ENCODE assay signal across 8 cellular contexts in genomic region chr5:132557425-132557805, GRCh38. TPM values are rescaled to one million over a fixed set of nuclear protein-coding genes. Genes with fewer than 3 reads are reported as not detected.
DNase-seq lines count a peak whose midpoint lies in the region; ATAC-seq, FAIRE-seq and TF ChIP-seq lines count a peak whose summit lies in the region.

No MANE protein-coding gene starts in this region.

- no peaks in the 10 kb centered on the region for H3K9me3 ChIP-seq in keratinocyte (ENCODE audit: control insufficient read depth, low read depth, low read length)

- no peaks in the 10 kb centered on the region for H3K36me3 ChIP-seq in brain microvascular endothelial cell (replicated peaks)
- H3K36me3 ChIP-seq in keratinocyte (ENCODE audit: control insufficient read depth in 2 of 2, extremely low read depth in 1 of 2, insufficient read depth in 2 of 2, low read length in 2 of 2): peaks cover 6 to 20% of the 10 kb centered on the region in 2 experiments

- H3K4me2 ChIP-seq in keratinocyte (ENCODE audit: control insufficient read depth, extremely low read depth, insufficient read depth, low read depth, low read length): peak overlapping the region; percentile 89

- in situ Hi-C loops in SK-MEL-5 (cut with HindIII; ENCODE audit: low pct_unique_long_range_greater_than_20kb, low sequenced_read_pairs) (no loop called here), brain microvascular endothelial cell (cut with HindIII; ENCODE audit: low pct_ligation_motif_present, low sequenced_read_pairs) (no loop called here)

- no peaks in the 10 kb centered on the region for H3K9me1 ChIP-seq in keratinocyte (ENCODE audit: control insufficient read depth, extremely low read depth, insufficient read depth, low read length)

- peak overlapping the region; percentile 72 for H3K27ac ChIP-seq in brain microvascular endothelial cell
- peak overlapping the region; percentile 94 for H3K27ac ChIP-seq in keratinocyte (ENCODE audit: control insufficient read depth, insufficient read depth, low read length)

- H3K27me3 ChIP-seq in brain microvascular endothelial cell (replicated peaks): no peaks in the 10 kb centered on the region
- no peaks in the 10 kb centered on the region for H3K27me3 ChIP-seq in keratinocyte (ENCODE audit: control insufficient read depth, extremely low read depth, insufficient read depth, low read length)

- no peak for TF ChIP-seq POLR2A in GM18505 (IDR thresholded peaks at IDR 0.05; ENCODE audit: borderline replicate concordance, extremely low read depth, insufficient read depth, insufficient read length)

- TF ChIP-seq CTCF in brain microvascular endothelial cell (IDR thresholded peaks at IDR 0.05; ENCODE audit: low read depth, low read length, missing control alignments) (no peak), keratinocyte (optimal IDR thresholded peaks at IDR 0.05 in 1 of 3, IDR thresholded peaks at IDR 0.05 in 1 of 3, conservative IDR thresholded peaks at IDR 0.05 in 1 of 3; ENCODE audit: extremely low read depth in 1 of 3, insufficient read depth in 2 of 3, low read length in 3 of 3) (no peak)

- ATAC-seq in GM18505 (IDR thresholded peaks at IDR 0.05; ENCODE audit: unreplicated experiment): peak; percentile 15
- ATAC-seq in HG03135 (IDR thresholded peaks at IDR 0.05; ENCODE audit: unreplicated experiment): peak; percentile 24

- peaks cover 31% of the 10 kb centered on the region for H3K79me2 ChIP-seq in keratinocyte (ENCODE audit: control insufficient read depth, insufficient read depth, low read length)

- DNase-seq in AG20443 (ENCODE audit: low spot score): peak; percentile 41
- peak; percentile 42 for DNase-seq in SK-MEL-5 (ENCODE audit: low read depth, low spot score)
- DNase-seq in brain microvascular endothelial cell: peak; percentile 14
- DNase-seq in keratinocyte (ENCODE audit: low read depth, low spot score): no peak
- peak; percentile 7 to 17 for DNase-seq in stimulated activated CD4-positive, alpha-beta T cell treated with anti-CD3 and anti-CD28 coated beads, Interleukin-1b, Interleukin-23, amount 100 ng/mL, for 4 hours (ENCODE audit: low read depth in 2 of 2)
- no peak for DNase-seq in foreskin melanocyte

- peak; percentile 26 for FAIRE-seq in keratinocyte (lab: Jason Lieb, UNC)

- peak overlapping the region; percentile 75 for H3K4me3 ChIP-seq in brain microvascular endothelial cell (ENCODE audit: low read depth, low read length)
- peak overlapping the region; percentile 74 to 95 (median 92) for H3K4me3 ChIP-seq in keratinocyte (ENCODE audit: control insufficient read depth in 2 of 3, extremely low read depth in 1 of 3, insufficient read depth in 2 of 3, low read depth in 1 of 3, low read length in 3 of 3)

- H4K20me1 ChIP-seq in keratinocyte (ENCODE audit: control insufficient read depth, extremely low read depth, insufficient read depth, low read length): no peaks in the 10 kb centered on the region

- dilution Hi-C loops in keratinocyte (cut with MboI; ENCODE audit: extremely low pct_ligation_motif_present, low sequenced_read_pairs): no loop called here

- H3K9ac ChIP-seq in keratinocyte (ENCODE audit: control insufficient read depth, extremely low read depth, insufficient read depth, low read length): peak overlapping the region; percentile 96

- peaks cover 17% of the 10 kb centered on the region for H3K4me1 ChIP-seq in keratinocyte (ENCODE audit: control insufficient read depth, extremely low read depth, insufficient read depth, low read length)

- peak overlapping the region; percentile 67 for H2AFZ ChIP-seq in keratinocyte (ENCODE audit: control insufficient read depth, low read length)

RNA-seq across cellular contexts. Expression of gene RAD50, which starts 0.6 kb away (rescaled TPM):
- 24.5 and 27.8 TPM in 2 replicates for total RNA-seq in SK-MEL-5 (2014; rRNA removed; shearing (Covaris generic))
- 11.2 and 15.4 TPM in 2 replicates for polyA plus RNA-seq in SK-MEL-5 (2015; cell fraction: cytosol; rRNA removed)
- polyA plus RNA-seq in SK-MEL-5 (2015; cell fraction: nucleus; rRNA removed): 25.1 and 39.2 TPM in 2 replicates
- 14.8 to 26.3 TPM (median 18.2 TPM) in 3 replicates for polyA plus RNA-seq in keratinocyte
- polyA plus RNA-seq in keratinocyte (2011; ENCODE audit: low read depth): 115 TPM
- polyA plus RNA-seq in keratinocyte (2011; cell fraction: cytosol; rRNA removed): 15.0 and 22.7 TPM in 2 replicates
- 27.6 and 31.2 TPM in 2 replicates for polyA plus RNA-seq in keratinocyte (2011; cell fraction: nucleus; rRNA removed)
- polyA plus RNA-seq in keratinocyte (2012; ENCODE audit: low replicate concordance): 18.8 and 24.1 TPM in 2 replicates
- polyA minus RNA-seq in keratinocyte: 20.1 to 53.7 TPM (median 24.6 TPM) in 3 replicates
- polyA minus RNA-seq in keratinocyte (2011; cell fraction: cytosol; rRNA and poly(A)+ RNA removed): 24.0 TPM
- 19.9 and 34.5 TPM in 2 replicates for polyA minus RNA-seq in keratinocyte (2011; cell fraction: nucleus; rRNA and poly(A)+ RNA removed)

RNA-seq across cellular contexts. Expression of gene IL5, which starts 14.1 kb away (rescaled TPM):
- not detected in 2 replicates for total RNA-seq in SK-MEL-5 (2014; rRNA removed; shearing (Covaris generic))
- not detected in 2 replicates for polyA plus RNA-seq in SK-MEL-5 (2015; cell fraction: cytosol; rRNA removed)
- polyA plus RNA-seq in SK-MEL-5 (2015; cell fraction: nucleus; rRNA removed): not detected in 2 replicates
- polyA plus RNA-seq in keratinocyte: not detected in 3 replicates
- not detected for polyA plus RNA-seq in keratinocyte (2011; ENCODE audit: low read depth)
- polyA plus RNA-seq in keratinocyte (2011; cell fraction: cytosol; rRNA removed): not detected in 2 replicates
- not detected in 2 replicates for polyA plus RNA-seq in keratinocyte (2011; cell fraction: nucleus; rRNA removed)
- not detected in 2 replicates for polyA plus RNA-seq in keratinocyte (2012; ENCODE audit: low replicate concordance)
- not detected in 3 replicates for polyA minus RNA-seq in keratinocyte
- not detected for polyA minus RNA-seq in keratinocyte (2011; cell fraction: cytosol; rRNA and poly(A)+ RNA removed)
- not detected in 2 replicates for polyA minus RNA-seq in keratinocyte (2011; cell fraction: nucleus; rRNA and poly(A)+ RNA removed)

Comparison
In these comparisons a context has a peak if more than half of its experiments do, and no peak if none do; other contexts are left out.
1. DNase-seq: peak in AG20443 (single experiment), SK-MEL-5 (single experiment), brain microvascular endothelial cell (single experiment) and stimulated activated CD4-positive, alpha-beta T cell treated with anti-CD3 and anti-CD28 coated beads, Interleukin-1b, Interleukin-23, amount 100 ng/mL, for 4 hours (2 of 2); none in keratinocyte (single experiment) and foreskin melanocyte (single experiment).